Comparison of ENCODE assay signal across 1 cellular context in the genomic region with DNA sequence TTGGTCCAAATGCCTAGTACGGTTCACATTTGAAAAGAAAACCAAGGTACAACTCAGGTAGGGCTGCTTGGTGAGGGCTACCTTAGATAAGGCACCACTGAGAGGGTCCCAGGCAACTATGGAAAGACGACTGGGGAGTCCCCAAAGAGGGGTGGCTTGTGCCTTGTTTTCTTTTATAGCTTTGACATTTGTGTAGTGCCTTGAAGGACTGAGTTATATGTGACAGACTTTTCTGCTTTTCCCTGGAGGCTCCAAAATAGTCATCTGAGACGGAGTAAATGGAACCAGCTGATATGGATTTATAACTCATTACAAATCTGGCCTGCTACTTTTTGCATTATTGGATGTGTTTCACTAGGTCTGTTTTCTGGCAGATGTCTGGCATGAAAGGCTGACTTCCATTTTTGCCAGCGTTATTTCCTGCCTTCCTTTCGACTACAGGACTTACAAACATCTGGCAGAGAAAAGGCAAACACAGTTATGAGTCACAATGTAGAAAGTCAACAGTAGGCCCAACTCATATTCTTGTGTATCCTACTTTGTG.
TF ChIP-seq lines count a peak whose summit lies in the region.

No MANE protein-coding gene starts in this region.

TF ChIP-seq in HepG2, 621 proteins besides CTCF, POLR2A, EP300 and RAD21 (continued from another document and continues in another):
- TF ChIP-seq, protein P1, sequence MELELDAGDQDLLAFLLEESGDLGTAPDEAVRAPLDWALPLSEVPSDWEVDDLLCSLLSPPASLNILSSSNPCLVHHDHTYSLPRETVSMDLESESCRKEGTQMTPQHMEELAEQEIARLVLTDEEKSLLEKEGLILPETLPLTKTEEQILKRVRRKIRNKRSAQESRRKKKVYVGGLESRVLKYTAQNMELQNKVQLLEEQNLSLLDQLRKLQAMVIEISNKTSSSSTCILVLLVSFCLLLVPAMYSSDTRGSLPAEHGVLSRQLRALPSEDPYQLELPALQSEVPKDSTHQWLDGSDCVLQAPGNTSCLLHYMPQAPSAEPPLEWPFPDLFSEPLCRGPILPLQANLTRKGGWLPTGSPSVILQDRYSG (CRISPR knock-in tag; IDR thresholded peaks at IDR 0.05) = no peak
- TF ChIP-seq ZBTB39 (CRISPR knock-in tag; IDR thresholded peaks at IDR 0.05) (no peak), NFE2L2 (IDR thresholded peaks at IDR 0.05; ENCODE audit: low read length) (no peak), SNAPC4 (CRISPR knock-in tag; IDR thresholded peaks at IDR 0.05) (no peak), RARA (CRISPR knock-in tag; IDR thresholded peaks at IDR 0.05) (0 out of 2 replicates have a peak, but pooled peaks have one; percentile 17), ZFX (CRISPR knock-in tag; IDR thresholded peaks at IDR 0.05; ENCODE audit: low read depth) (peak; percentile 32; the same call in 1 of the 2 replicates), KMT2B (CRISPR knock-in tag; IDR thresholded peaks at IDR 0.05) (no peak), RFXAP (CRISPR knock-in tag; IDR thresholded peaks at IDR 0.05; ENCODE audit: borderline replicate concordance) (no peak), ZNF567 (CRISPR knock-in tag; IDR thresholded peaks at IDR 0.05; ENCODE audit: borderline replicate concordance) (no peak), ZNF580 (CRISPR knock-in tag; IDR thresholded peaks at IDR 0.05; ENCODE audit: borderline replicate concordance, low read depth) (no peak), FOXK2 (IDR thresholded peaks at IDR 0.05) (no peak), ZNF652 (CRISPR knock-in tag; IDR thresholded peaks at IDR 0.05; ENCODE audit: borderline replicate concordance, low read depth) (no peak), MNT (IDR thresholded peaks at IDR 0.05) (no peak), ZNF597 (CRISPR knock-in tag; IDR thresholded peaks at IDR 0.05) (no peak), NCOR1 (IDR thresholded peaks at IDR 0.05; ENCODE audit: borderline replicate concordance, low read length) (no peak), ZBTB42 (CRISPR knock-in tag; IDR thresholded peaks at IDR 0.05) (peak; percentile 93), ZNF280B (CRISPR knock-in tag; IDR thresholded peaks at IDR 0.05; ENCODE audit: borderline replicate concordance) (no peak), ARNT (IDR thresholded peaks at IDR 0.05) (no peak), ZBTB44 (CRISPR knock-in tag; IDR thresholded peaks at IDR 0.05) (no peak), RNF2 (conservative IDR thresholded peaks at IDR 0.05; ENCODE audit: low read depth) (no peak), NCOA2 (CRISPR knock-in tag; IDR thresholded peaks at IDR 0.05) (0 out of 2 replicates have a peak, but pooled peaks have one; percentile 28), XRCC5 (optimal IDR thresholded peaks at IDR 0.05; ENCODE audit: low read length) (no peak), ESRRA (CRISPR knock-in tag; IDR thresholded peaks at IDR 0.05; ENCODE audit: low read depth) (no peak), TBX3 (IDR thresholded peaks at IDR 0.05; ENCODE audit: borderline replicate concordance) (no peak), RXRA (CRISPR knock-in tag; IDR thresholded peaks at IDR 0.05) (no peak), HIC2 (CRISPR knock-in tag; IDR thresholded peaks at IDR 0.05; ENCODE audit: low read depth) (no peak), SP4 (CRISPR knock-in tag; IDR thresholded peaks at IDR 0.05) (no peak), ZFP82 (CRISPR knock-in tag; IDR thresholded peaks at IDR 0.05; ENCODE audit: borderline replicate concordance) (no peak), SMARCE1 (IDR thresholded peaks at IDR 0.05; ENCODE audit: borderline replicate concordance) (peak; percentile 28; the same call in 1 of the 2 replicates)
- TF ChIP-seq, protein P2, sequence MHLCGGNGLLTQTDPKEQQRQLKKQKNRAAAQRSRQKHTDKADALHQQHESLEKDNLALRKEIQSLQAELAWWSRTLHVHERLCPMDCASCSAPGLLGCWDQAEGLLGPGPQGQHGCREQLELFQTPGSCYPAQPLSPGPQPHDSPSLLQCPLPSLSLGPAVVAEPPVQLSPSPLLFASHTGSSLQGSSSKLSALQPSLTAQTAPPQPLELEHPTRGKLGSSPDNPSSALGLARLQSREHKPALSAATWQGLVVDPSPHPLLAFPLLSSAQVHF (CRISPR knock-in tag; IDR thresholded peaks at IDR 0.05) = no peak
- TF ChIP-seq, protein P3, sequence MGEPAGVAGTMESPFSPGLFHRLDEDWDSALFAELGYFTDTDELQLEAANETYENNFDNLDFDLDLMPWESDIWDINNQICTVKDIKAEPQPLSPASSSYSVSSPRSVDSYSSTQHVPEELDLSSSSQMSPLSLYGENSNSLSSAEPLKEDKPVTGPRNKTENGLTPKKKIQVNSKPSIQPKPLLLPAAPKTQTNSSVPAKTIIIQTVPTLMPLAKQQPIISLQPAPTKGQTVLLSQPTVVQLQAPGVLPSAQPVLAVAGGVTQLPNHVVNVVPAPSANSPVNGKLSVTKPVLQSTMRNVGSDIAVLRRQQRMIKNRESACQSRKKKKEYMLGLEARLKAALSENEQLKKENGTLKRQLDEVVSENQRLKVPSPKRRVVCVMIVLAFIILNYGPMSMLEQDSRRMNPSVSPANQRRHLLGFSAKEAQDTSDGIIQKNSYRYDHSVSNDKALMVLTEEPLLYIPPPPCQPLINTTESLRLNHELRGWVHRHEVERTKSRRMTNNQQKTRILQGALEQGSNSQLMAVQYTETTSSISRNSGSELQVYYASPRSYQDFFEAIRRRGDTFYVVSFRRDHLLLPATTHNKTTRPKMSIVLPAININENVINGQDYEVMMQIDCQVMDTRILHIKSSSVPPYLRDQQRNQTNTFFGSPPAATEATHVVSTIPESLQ (CRISPR knock-in tag; conservative IDR thresholded peaks at IDR 0.05) = no peak
